In the genomic region with DNA sequence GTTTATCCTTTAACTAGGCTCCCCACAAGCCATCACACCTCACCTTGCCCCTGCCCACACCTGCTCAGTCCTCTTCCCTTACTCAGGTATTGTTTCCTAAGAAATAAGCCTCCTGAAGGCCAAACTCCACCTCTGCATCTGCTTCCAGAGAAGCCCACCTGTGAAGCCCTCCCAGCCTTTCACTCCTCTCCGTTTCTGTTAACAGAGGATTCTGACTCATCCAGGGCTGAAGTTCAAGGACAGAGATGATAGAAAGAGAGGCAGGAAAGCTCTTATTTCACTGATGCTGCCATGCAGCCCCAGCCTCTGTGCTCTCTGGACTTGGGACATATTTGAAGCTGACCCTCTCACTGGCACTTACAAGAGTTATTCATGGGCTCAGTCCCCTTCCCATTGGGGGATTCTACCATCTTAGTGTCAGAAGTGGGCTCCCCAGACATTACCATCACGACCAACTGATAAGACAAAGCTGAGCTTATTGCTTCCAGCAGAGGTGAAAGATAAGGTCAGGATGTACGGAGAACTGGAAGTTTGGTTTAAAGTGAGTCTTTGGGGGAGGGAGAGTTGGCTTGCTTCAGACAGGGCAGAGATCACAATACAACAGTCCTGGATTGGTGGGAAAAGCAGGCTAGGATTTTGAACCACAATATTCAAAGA, we compare ENCODE assay signal across 1 cellular context.
TF ChIP-seq lines count a peak whose summit lies in the region.

No MANE protein-coding gene starts in this region.

TF ChIP-seq in WTC11, 78 proteins besides CTCF, POLR2A, EP300 and RAD21:
- TF ChIP-seq ZNF232 (CRISPR knock-in tag; IDR thresholded peaks at IDR 0.05) (no peak), JAZF1 (CRISPR knock-in tag; IDR thresholded peaks at IDR 0.05) (no peak), ELF4 (CRISPR knock-in tag; IDR thresholded peaks at IDR 0.05; ENCODE audit: low read depth) (no peak), MXD4 (CRISPR knock-in tag; IDR thresholded peaks at IDR 0.05; ENCODE audit: borderline replicate concordance) (no peak), SP1 (CRISPR knock-in tag; conservative IDR thresholded peaks at IDR 0.05) (no peak), MYBL2 (CRISPR knock-in tag; IDR thresholded peaks at IDR 0.05) (no peak), NR1H2 (CRISPR knock-in tag; IDR thresholded peaks at IDR 0.05) (no peak), TCF7 (CRISPR knock-in tag; IDR thresholded peaks at IDR 0.05; ENCODE audit: low read depth) (no peak), IRF2 (CRISPR knock-in tag; IDR thresholded peaks at IDR 0.05; ENCODE audit: borderline replicate concordance, low read depth) (no peak), PRRX2 (CRISPR knock-in tag; IDR thresholded peaks at IDR 0.05) (no peak), GTF2I (CRISPR knock-in tag; conservative IDR thresholded peaks at IDR 0.05) (no peak)
- TF ChIP-seq, protein P1, sequence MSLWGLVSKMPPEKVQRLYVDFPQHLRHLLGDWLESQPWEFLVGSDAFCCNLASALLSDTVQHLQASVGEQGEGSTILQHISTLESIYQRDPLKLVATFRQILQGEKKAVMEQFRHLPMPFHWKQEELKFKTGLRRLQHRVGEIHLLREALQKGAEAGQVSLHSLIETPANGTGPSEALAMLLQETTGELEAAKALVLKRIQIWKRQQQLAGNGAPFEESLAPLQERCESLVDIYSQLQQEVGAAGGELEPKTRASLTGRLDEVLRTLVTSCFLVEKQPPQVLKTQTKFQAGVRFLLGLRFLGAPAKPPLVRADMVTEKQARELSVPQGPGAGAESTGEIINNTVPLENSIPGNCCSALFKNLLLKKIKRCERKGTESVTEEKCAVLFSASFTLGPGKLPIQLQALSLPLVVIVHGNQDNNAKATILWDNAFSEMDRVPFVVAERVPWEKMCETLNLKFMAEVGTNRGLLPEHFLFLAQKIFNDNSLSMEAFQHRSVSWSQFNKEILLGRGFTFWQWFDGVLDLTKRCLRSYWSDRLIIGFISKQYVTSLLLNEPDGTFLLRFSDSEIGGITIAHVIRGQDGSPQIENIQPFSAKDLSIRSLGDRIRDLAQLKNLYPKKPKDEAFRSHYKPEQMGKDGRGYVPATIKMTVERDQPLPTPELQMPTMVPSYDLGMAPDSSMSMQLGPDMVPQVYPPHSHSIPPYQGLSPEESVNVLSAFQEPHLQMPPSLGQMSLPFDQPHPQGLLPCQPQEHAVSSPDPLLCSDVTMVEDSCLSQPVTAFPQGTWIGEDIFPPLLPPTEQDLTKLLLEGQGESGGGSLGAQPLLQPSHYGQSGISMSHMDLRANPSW (CRISPR knock-in tag; conservative IDR thresholded peaks at IDR 0.05; ENCODE audit: low read depth), result no peak
- TF ChIP-seq, protein P2, sequence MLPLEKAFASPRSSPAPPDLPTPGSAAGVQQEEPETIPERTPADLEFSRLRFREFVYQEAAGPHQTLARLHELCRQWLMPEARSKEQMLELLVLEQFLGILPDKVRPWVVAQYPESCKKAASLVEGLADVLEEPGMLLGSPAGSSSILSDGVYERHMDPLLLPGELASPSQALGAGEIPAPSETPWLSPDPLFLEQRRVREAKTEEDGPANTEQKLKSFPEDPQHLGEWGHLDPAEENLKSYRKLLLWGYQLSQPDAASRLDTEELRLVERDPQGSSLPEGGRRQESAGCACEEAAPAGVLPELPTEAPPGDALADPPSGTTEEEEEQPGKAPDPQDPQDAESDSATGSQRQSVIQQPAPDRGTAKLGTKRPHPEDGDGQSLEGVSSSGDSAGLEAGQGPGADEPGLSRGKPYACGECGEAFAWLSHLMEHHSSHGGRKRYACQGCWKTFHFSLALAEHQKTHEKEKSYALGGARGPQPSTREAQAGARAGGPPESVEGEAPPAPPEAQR (CRISPR knock-in tag; IDR thresholded peaks at IDR 0.05), result no peak
- TF ChIP-seq, protein P3, sequence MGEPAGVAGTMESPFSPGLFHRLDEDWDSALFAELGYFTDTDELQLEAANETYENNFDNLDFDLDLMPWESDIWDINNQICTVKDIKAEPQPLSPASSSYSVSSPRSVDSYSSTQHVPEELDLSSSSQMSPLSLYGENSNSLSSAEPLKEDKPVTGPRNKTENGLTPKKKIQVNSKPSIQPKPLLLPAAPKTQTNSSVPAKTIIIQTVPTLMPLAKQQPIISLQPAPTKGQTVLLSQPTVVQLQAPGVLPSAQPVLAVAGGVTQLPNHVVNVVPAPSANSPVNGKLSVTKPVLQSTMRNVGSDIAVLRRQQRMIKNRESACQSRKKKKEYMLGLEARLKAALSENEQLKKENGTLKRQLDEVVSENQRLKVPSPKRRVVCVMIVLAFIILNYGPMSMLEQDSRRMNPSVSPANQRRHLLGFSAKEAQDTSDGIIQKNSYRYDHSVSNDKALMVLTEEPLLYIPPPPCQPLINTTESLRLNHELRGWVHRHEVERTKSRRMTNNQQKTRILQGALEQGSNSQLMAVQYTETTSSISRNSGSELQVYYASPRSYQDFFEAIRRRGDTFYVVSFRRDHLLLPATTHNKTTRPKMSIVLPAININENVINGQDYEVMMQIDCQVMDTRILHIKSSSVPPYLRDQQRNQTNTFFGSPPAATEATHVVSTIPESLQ (CRISPR knock-in tag; IDR thresholded peaks at IDR 0.05), result no peak
- TF ChIP-seq, protein P4, sequence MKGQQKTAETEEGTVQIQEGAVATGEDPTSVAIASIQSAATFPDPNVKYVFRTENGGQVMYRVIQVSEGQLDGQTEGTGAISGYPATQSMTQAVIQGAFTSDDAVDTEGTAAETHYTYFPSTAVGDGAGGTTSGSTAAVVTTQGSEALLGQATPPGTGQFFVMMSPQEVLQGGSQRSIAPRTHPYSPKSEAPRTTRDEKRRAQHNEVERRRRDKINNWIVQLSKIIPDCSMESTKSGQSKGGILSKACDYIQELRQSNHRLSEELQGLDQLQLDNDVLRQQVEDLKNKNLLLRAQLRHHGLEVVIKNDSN (CRISPR knock-in tag; IDR thresholded peaks at IDR 0.05), result no peak
- TF ChIP-seq, protein P5, sequence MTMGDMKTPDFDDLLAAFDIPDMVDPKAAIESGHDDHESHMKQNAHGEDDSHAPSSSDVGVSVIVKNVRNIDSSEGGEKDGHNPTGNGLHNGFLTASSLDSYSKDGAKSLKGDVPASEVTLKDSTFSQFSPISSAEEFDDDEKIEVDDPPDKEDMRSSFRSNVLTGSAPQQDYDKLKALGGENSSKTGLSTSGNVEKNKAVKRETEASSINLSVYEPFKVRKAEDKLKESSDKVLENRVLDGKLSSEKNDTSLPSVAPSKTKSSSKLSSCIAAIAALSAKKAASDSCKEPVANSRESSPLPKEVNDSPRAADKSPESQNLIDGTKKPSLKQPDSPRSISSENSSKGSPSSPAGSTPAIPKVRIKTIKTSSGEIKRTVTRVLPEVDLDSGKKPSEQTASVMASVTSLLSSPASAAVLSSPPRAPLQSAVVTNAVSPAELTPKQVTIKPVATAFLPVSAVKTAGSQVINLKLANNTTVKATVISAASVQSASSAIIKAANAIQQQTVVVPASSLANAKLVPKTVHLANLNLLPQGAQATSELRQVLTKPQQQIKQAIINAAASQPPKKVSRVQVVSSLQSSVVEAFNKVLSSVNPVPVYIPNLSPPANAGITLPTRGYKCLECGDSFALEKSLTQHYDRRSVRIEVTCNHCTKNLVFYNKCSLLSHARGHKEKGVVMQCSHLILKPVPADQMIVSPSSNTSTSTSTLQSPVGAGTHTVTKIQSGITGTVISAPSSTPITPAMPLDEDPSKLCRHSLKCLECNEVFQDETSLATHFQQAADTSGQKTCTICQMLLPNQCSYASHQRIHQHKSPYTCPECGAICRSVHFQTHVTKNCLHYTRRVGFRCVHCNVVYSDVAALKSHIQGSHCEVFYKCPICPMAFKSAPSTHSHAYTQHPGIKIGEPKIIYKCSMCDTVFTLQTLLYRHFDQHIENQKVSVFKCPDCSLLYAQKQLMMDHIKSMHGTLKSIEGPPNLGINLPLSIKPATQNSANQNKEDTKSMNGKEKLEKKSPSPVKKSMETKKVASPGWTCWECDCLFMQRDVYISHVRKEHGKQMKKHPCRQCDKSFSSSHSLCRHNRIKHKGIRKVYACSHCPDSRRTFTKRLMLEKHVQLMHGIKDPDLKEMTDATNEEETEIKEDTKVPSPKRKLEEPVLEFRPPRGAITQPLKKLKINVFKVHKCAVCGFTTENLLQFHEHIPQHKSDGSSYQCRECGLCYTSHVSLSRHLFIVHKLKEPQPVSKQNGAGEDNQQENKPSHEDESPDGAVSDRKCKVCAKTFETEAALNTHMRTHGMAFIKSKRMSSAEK (CRISPR knock-in tag; IDR thresholded peaks at IDR 0.05; ENCODE audit: borderline replicate concordance), result no peak
- TF ChIP-seq, protein P6, sequence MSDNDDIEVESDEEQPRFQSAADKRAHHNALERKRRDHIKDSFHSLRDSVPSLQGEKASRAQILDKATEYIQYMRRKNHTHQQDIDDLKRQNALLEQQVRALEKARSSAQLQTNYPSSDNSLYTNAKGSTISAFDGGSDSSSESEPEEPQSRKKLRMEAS (CRISPR knock-in tag; IDR thresholded peaks at IDR 0.05), result no peak
- TF ChIP-seq, protein P7, sequence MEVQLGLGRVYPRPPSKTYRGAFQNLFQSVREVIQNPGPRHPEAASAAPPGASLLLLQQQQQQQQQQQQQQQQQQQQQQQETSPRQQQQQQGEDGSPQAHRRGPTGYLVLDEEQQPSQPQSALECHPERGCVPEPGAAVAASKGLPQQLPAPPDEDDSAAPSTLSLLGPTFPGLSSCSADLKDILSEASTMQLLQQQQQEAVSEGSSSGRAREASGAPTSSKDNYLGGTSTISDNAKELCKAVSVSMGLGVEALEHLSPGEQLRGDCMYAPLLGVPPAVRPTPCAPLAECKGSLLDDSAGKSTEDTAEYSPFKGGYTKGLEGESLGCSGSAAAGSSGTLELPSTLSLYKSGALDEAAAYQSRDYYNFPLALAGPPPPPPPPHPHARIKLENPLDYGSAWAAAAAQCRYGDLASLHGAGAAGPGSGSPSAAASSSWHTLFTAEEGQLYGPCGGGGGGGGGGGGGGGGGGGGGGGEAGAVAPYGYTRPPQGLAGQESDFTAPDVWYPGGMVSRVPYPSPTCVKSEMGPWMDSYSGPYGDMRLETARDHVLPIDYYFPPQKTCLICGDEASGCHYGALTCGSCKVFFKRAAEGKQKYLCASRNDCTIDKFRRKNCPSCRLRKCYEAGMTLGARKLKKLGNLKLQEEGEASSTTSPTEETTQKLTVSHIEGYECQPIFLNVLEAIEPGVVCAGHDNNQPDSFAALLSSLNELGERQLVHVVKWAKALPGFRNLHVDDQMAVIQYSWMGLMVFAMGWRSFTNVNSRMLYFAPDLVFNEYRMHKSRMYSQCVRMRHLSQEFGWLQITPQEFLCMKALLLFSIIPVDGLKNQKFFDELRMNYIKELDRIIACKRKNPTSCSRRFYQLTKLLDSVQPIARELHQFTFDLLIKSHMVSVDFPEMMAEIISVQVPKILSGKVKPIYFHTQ (CRISPR knock-in tag; IDR thresholded peaks at IDR 0.05), result no peak
- TF ChIP-seq, protein P8, sequence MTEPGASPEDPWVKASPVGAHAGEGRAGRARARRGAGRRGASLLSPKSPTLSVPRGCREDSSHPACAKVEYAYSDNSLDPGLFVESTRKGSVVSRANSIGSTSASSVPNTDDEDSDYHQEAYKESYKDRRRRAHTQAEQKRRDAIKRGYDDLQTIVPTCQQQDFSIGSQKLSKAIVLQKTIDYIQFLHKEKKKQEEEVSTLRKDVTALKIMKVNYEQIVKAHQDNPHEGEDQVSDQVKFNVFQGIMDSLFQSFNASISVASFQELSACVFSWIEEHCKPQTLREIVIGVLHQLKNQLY (CRISPR knock-in tag; IDR thresholded peaks at IDR 0.05), result no peak
- TF ChIP-seq, protein P9, sequence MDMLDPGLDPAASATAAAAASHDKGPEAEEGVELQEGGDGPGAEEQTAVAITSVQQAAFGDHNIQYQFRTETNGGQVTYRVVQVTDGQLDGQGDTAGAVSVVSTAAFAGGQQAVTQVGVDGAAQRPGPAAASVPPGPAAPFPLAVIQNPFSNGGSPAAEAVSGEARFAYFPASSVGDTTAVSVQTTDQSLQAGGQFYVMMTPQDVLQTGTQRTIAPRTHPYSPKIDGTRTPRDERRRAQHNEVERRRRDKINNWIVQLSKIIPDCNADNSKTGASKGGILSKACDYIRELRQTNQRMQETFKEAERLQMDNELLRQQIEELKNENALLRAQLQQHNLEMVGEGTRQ (CRISPR knock-in tag; IDR thresholded peaks at IDR 0.05), result no peak
